30 cellular contexts compared by ENCODE assay signal in genomic region chr15:55513125-55513524, GRCh38. TPM values are rescaled to one million over a fixed set of nuclear protein-coding genes. Genes with fewer than 3 reads are reported as not detected.
"Had no signal": no experiment of that assay in that cellular context is flagged by ENCODE, and none has a peak within 500 bp of the region (broad histone marks: within the 10 kb centered on the region; RNA-seq: fewer than 3 reads in every experiment).

No MANE protein-coding gene starts in this region.

- H3K27ac ChIP-seq: adrenal gland, ascending aorta, brain microvascular endothelial cell, heart right ventricle, parathyroid adenoma, right atrium auricular region, suprapubic skin, tibial nerve, VCaP had no signal

- H3K4me3 Mint-ChIP-seq: activated naive CD4-positive, alpha-beta T cell treated with anti-CD3 and anti-CD28 coated beads for 36 hours; activated naive CD8-positive, alpha-beta T cell treated with anti-CD3 and anti-CD28 coated beads for 36 hours; activated T-helper 1 cell treated with anti-CD3 and anti-CD28 coated beads, Interleukin-12 subunit alpha, Interleukin-12 subunit beta, Interleukin-2, Interleukin-4 antibody, amounts not matched to agents 30 ng/mL and 10 ng/mL and 1 ng/mL, durations not matched to agents 14 hours and 24 hours and 36 hours; endodermal cell; nephron; T-helper 1 cell treated with Interleukin-12 subunit alpha and Interleukin-12 subunit beta and Interleukin-4 antibody, amounts not matched to agents 30 μg/mL and 1 μg/mL, for 36 hours had no signal

- H3K27me3 ChIP-seq: adrenal gland, ascending aorta, brain microvascular endothelial cell, heart right ventricle, right atrium auricular region, suprapubic skin, tibial nerve had no signal

- DNase-seq: activated CD4-positive, alpha-beta T cell treated with anti-CD3 and anti-CD28 coated beads for 48 hours; activated CD4-positive, alpha-beta T cell treated with anti-CD3 and anti-CD28 coated beads, Interleukin-2, amount 50 U/mL, for 48 hours; activated CD8-positive, alpha-beta memory T cell treated with anti-CD3 and anti-CD28 coated beads for 24 hours; activated effector memory CD4-positive, alpha-beta T cell treated with anti-CD3 and anti-CD28 coated beads, Interleukin-2, amount 50 U/mL, for 16 hours; adrenal gland; foreskin melanocyte; heart right ventricle; occipital lobe; stimulated activated CD4-positive, alpha-beta T cell treated with anti-CD3 and anti-CD28 coated beads, Interleukin-15, amount 100 ng/mL, for 24 hours; stimulated activated CD4-positive, alpha-beta T cell treated with anti-CD3 and anti-CD28 coated beads, Interleukin-2, amount 100 ng/mL, for 24 hours; stimulated activated naive CD4-positive, alpha-beta T cell; T-helper 9 cell had no signal

- H2AFZ ChIP-seq: parathyroid adenoma had no signal

- H3K27ac Mint-ChIP-seq: activated naive CD4-positive, alpha-beta T cell treated with anti-CD3 and anti-CD28 coated beads for 36 hours; activated naive CD8-positive, alpha-beta T cell treated with anti-CD3 and anti-CD28 coated beads for 36 hours; activated T-helper 1 cell treated with anti-CD3 and anti-CD28 coated beads, Interleukin-12 subunit alpha, Interleukin-12 subunit beta, Interleukin-2, Interleukin-4 antibody, amounts not matched to agents 30 ng/mL and 10 ng/mL and 1 ng/mL, durations not matched to agents 14 hours and 24 hours and 36 hours; endodermal cell; T-helper 1 cell treated with Interleukin-12 subunit alpha and Interleukin-12 subunit beta and Interleukin-4 antibody, amounts not matched to agents 30 μg/mL and 1 μg/mL, for 36 hours had no signal

- H3K36me3 Mint-ChIP-seq: activated naive CD8-positive, alpha-beta T cell treated with anti-CD3 and anti-CD28 coated beads for 36 hours had no signal

- H3K36me3 ChIP-seq: adrenal gland, ascending aorta, brain microvascular endothelial cell, heart right ventricle, right atrium auricular region, suprapubic skin, tibial nerve had no signal

- H3K9ac ChIP-seq: parathyroid adenoma had no signal

- H3K4me1 ChIP-seq: adrenal gland, ascending aorta, heart right ventricle, parathyroid adenoma, right atrium auricular region, suprapubic skin, tibial nerve had no signal

- H3K4me1 Mint-ChIP-seq: activated naive CD8-positive, alpha-beta T cell treated with anti-CD3 and anti-CD28 coated beads for 36 hours; endodermal cell had no signal

- H3K9me3 ChIP-seq: adrenal gland, ascending aorta, heart right ventricle, right atrium auricular region, suprapubic skin, tibial nerve had no signal

- ATAC-seq: esophagus mucosa, heart right ventricle, left lobe of liver had no signal

- H3K9me3 Mint-ChIP-seq: activated naive CD4-positive, alpha-beta T cell treated with anti-CD3 and anti-CD28 coated beads for 36 hours; activated naive CD8-positive, alpha-beta T cell treated with anti-CD3 and anti-CD28 coated beads for 36 hours; activated T-helper 1 cell treated with anti-CD3 and anti-CD28 coated beads, Interleukin-12 subunit alpha, Interleukin-12 subunit beta, Interleukin-2, Interleukin-4 antibody, amounts not matched to agents 30 ng/mL and 10 ng/mL and 1 ng/mL, durations not matched to agents 14 hours and 24 hours and 36 hours; endodermal cell; nephron; T-helper 1 cell treated with Interleukin-12 subunit alpha and Interleukin-12 subunit beta and Interleukin-4 antibody, amounts not matched to agents 30 μg/mL and 1 μg/mL, for 36 hours had no signal

- FAIRE-seq: TTC549, urothelium cell line had no signal

- H3K4me3 ChIP-seq: adrenal gland, ascending aorta, heart right ventricle, right atrium auricular region, smooth muscle cell, suprapubic skin, tibial nerve had no signal

- H3K79me2 ChIP-seq: parathyroid adenoma had no signal

- H3K4me2 ChIP-seq: smooth muscle cell had no signal

RNA-seq across cellular contexts. Expression of gene DNAAF4, which starts 5.1 kb away (rescaled TPM):
- total RNA-seq: activated T-helper 1 cell treated with anti-CD3 and anti-CD28 coated beads, Interleukin-12 subunit alpha, Interleukin-12 subunit beta, Interleukin-2, Interleukin-4 antibody, amounts not matched to agents 30 ng/mL and 10 ng/mL and 1 ng/mL, durations not matched to agents 14 hours and 24 hours and 36 hours; ascending aorta; left lobe of liver had no signal
